ENCODE assay signal across 1 cellular context in the genomic region with DNA sequence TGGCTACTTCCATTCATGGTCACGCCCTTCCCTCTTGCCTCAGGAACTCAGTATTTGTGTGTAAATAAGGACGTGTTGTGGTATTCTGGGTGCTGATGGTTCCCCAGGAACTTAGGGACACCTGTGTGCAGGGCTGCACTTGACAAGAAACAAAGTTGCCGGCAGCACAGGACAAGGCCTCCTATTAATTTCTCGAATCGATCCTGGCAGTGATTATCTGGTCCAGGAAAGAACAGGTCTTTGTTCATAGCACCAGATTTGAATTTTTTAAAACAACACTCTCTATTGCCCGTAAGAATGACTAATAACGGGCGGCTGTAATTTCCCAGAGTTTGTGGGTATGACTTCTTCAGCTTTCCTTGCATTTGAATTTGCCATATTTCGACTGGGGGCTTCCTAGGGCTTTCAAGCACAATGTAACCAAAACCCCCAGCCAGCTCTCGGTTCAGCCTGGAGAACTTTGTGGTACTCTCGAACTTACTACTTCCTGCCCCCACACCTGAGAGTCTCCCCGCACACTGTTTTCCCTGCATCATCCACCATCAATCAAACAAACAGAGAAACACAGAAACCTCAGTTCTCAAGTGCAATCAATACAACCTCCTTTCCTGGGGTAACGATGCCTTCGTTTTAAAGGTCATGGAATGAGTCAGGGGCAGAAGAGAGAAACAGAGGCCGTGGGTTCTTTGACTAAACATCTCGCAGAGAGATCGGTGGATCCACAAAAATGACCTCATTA.
TF ChIP-seq lines count a peak whose summit lies in the region.

No MANE protein-coding gene starts in this region.

TF ChIP-seq in HepG2, 621 proteins besides CTCF, POLR2A, EP300 and RAD21 (continued from another document):
- TF ChIP-seq FOXA1 (IDR thresholded peaks at IDR 0.05): no peak
- TF ChIP-seq FOXA1 (CRISPR knock-in tag; IDR thresholded peaks at IDR 0.05): no peak
- no peak for TF ChIP-seq PLSCR1 (CRISPR knock-in tag; IDR thresholded peaks at IDR 0.05; ENCODE audit: borderline replicate concordance)
- TF ChIP-seq SOX5 (CRISPR knock-in tag; IDR thresholded peaks at IDR 0.05; ENCODE audit: borderline replicate concordance): no peak
- peak; percentile 24; the same call in 1 of the 2 replicates for TF ChIP-seq ETV5 (CRISPR knock-in tag; IDR thresholded peaks at IDR 0.05; ENCODE audit: borderline replicate concordance)
- 0 out of 2 replicates have a peak, but pooled peaks have one; percentile 16 for TF ChIP-seq POGZ (CRISPR knock-in tag; IDR thresholded peaks at IDR 0.05)
- TF ChIP-seq RARA (CRISPR knock-in tag; IDR thresholded peaks at IDR 0.05): peak; percentile 64; the same call in 1 of the 2 replicates
- TF ChIP-seq SMARCC2 (IDR thresholded peaks at IDR 0.05): no peak
- TF ChIP-seq PAXIP1 (CRISPR knock-in tag; conservative IDR thresholded peaks at IDR 0.05): peak; percentile 25; the same call in 1 of the 2 replicates
- no peak for TF ChIP-seq DMAP1 (CRISPR knock-in tag; IDR thresholded peaks at IDR 0.05)
- peak; percentile 58; the same call in 1 of the 2 replicates for TF ChIP-seq ZBTB38 (CRISPR knock-in tag; IDR thresholded peaks at IDR 0.05)
- no peak for TF ChIP-seq CREB1 (IDR thresholded peaks at IDR 0.05)
- peak; percentile 23; the same call in 1 of the 2 replicates for TF ChIP-seq CREB1 (CRISPR knock-in tag; IDR thresholded peaks at IDR 0.05)
TF ChIP-seq in HepG2: peak in this region for 10.
